ENCODE assay signal across 29 cellular contexts in genomic region chr5:89981871-89982773, GRCh38.
A peak's percentile ranks its signal among the peaks of the same experiment; 100 is the strongest.
DNase-seq lines count a peak whose midpoint lies in the region; ATAC-seq, FAIRE-seq and TF ChIP-seq lines count a peak whose summit lies in the region.
"Had no signal": no experiment of that assay in that cellular context is flagged by ENCODE, and none has a peak within 500 bp of the region (broad histone marks: within the 10 kb centered on the region; RNA-seq: fewer than 3 reads in every experiment).

No MANE protein-coding gene starts in this region.

- no TSS peak for BruUV-seq in Panc1 (replicated peaks; lab: Mats Ljungman, UMichigan)

- no peak for TF ChIP-seq CTCF in AG10803 (conservative IDR thresholded peaks at IDR 0.05; ENCODE audit: low read length)
- TF ChIP-seq CTCF in Panc1 (IDR thresholded peaks at IDR 0.05): no peak
- TF ChIP-seq CTCF in fibroblast of villous mesenchyme (IDR thresholded peaks at IDR 0.05; ENCODE audit: insufficient read depth, low read depth, low read length): no peak

- ATAC-seq in Panc1: no peak
- ATAC-seq: heart right ventricle; stimulated activated naive CD8-positive, alpha-beta T cell treated with anti-CD3 and anti-CD28 coated beads, Interleukin-15, amount 100 ng/mL, for 72 hours; T-cell had no signal

- intact Hi-C loops in Panc1 (cut with micrococcal nuclease; ENCODE audit: unreplicated experiment): no loop called here
- intact Hi-C loops in activated CD4-positive, alpha-beta T cell treated with anti-CD3 and anti-CD28 coated beads, Interleukin-2, amount 10 ng/mL, durations not matched to agents 24 days and 14 days (cut with micrococcal nuclease): no loop called here

- POLR2A ChIA-PET in Panc1 (lab: Charles Lee): no interaction called here

- no peak overlapping the region for H3K4me3 ChIP-seq in AG10803 (ENCODE audit: low read length)
- H3K4me3 ChIP-seq in Panc1 (ENCODE audit: low read depth in 2 of 2, low read length in 2 of 2): no peak overlapping the region
- no peak overlapping the region for H3K4me3 ChIP-seq in fibroblast of villous mesenchyme (ENCODE audit: low read depth, low read length)
- H3K4me3 ChIP-seq: BLaER1, colonic mucosa, heart right ventricle, right atrium auricular region, vagina had no signal

- DNase-seq in AG10803 (ENCODE audit: low read depth) (peak; percentile 65), GM12892 (ENCODE audit: insufficient read length) (no peak), Panc1 (ENCODE audit: low read depth, low spot score) (peak; percentile 7), fibroblast of villous mesenchyme (ENCODE audit: low read depth) (peak; percentile 55), kidney glomerular epithelial cell (lab: John Stamatoyannopoulos, UW) (no peak), HTR-8/SVneo (ENCODE audit: insufficient read length, low spot score) (no peak)
- no peak for DNase-seq in activated CD4-positive, alpha-beta T cell treated with anti-CD3 and anti-CD28 coated beads, Interleukin-2, amount 10 ng/mL, durations not matched to agents 24 days and 14 days
- DNase-seq in stimulated activated CD4-positive, alpha-beta T cell treated with anti-CD3 and anti-CD28 coated beads, Interleukin-15, amount 100 ng/mL, for 24 hours: no peak
- DNase-seq: ACHN; activated CD4-positive, alpha-beta T cell treated with anti-CD3 and anti-CD28 coated beads for 48 hours; aorta; colonic mucosa; DMS79; effector CD8-positive, alpha-beta T cell; foreskin melanocyte; GOT3; heart right ventricle; midbrain; naive B cell; NCI-H524; posterior cingulate gyrus; stimulated activated CD4-positive, alpha-beta T cell treated with anti-CD3 and anti-CD28 coated beads, Interleukin-2, amount 100 ng/mL, for 48 hours; stimulated activated naive CD8-positive, alpha-beta T cell treated with anti-CD3 and anti-CD28 coated beads, Interleukin-15, amount 100 ng/mL, for 72 hours; T-cell had no signal

- no peaks in the 10 kb centered on the region for H3K4me1 ChIP-seq in Panc1 (ENCODE audit: control insufficient read depth, insufficient read depth, low read length)
- H3K4me1 ChIP-seq: BLaER1, colonic mucosa, right atrium auricular region, vagina had no signal

- H3K27me3 Mint-ChIP-seq in activated CD4-positive, alpha-beta T cell treated with anti-CD3 and anti-CD28 coated beads, Interleukin-2, amount 10 ng/mL, durations not matched to agents 24 days and 14 days: no peaks in the 10 kb centered on the region
- H3K27me3 Mint-ChIP-seq: activated naive CD8-positive, alpha-beta T cell; naive B cell; stimulated activated naive CD8-positive, alpha-beta T cell treated with anti-CD3 and anti-CD28 coated beads, Interleukin-15, amount 100 ng/mL, for 72 hours; T-cell had no signal

- in situ Hi-C loops in Panc1 (cut with HindIII; ENCODE audit: low pct_unique_long_range_greater_than_20kb, low sequenced_read_pairs): no loop called here

- peak; percentile 5 for FAIRE-seq in GM12892 (lab: Jason Lieb, UNC)
- FAIRE-seq in HTR-8/SVneo (lab: Jason Lieb, UNC): no peak
- FAIRE-seq: G401.6 had no signal

- no peaks in the 10 kb centered on the region for H3K36me3 ChIP-seq in Panc1 (ENCODE audit: control insufficient read depth, insufficient read depth, low read length)
- H3K36me3 ChIP-seq: BLaER1, colonic mucosa, heart right ventricle, right atrium auricular region, vagina had no signal

- no peak for TF ChIP-seq POLR2A in GM12892 (IDR thresholded peaks at IDR 0.05; ENCODE audit: low read depth, low read length)

- CTCF ChIA-PET in Panc1 (lab: Charles Lee): no interaction called here

- H3K9me3 ChIP-seq in Panc1 (ENCODE audit: control insufficient read depth, insufficient read depth, low read depth, low read length): peaks cover 2% of the 10 kb centered on the region; the same call in 1 of the 2 replicates
- H3K9me3 ChIP-seq: BLaER1, colonic mucosa, right atrium auricular region, vagina had no signal

- no peak overlapping the region for H3K27ac Mint-ChIP-seq in activated CD4-positive, alpha-beta T cell treated with anti-CD3 and anti-CD28 coated beads, Interleukin-2, amount 10 ng/mL, durations not matched to agents 24 days and 14 days
- H3K27ac Mint-ChIP-seq: activated naive CD8-positive, alpha-beta T cell; naive B cell; stimulated activated naive CD8-positive, alpha-beta T cell treated with anti-CD3 and anti-CD28 coated beads, Interleukin-15, amount 100 ng/mL, for 72 hours; T-cell had no signal

- H3K9me3 Mint-ChIP-seq in activated CD4-positive, alpha-beta T cell treated with anti-CD3 and anti-CD28 coated beads, Interleukin-2, amount 10 ng/mL, durations not matched to agents 24 days and 14 days: no peaks in the 10 kb centered on the region
- H3K9me3 Mint-ChIP-seq: stimulated activated naive CD8-positive, alpha-beta T cell treated with anti-CD3 and anti-CD28 coated beads, Interleukin-15, amount 100 ng/mL, for 72 hours had no signal

- no peak overlapping the region for H3K4me3 Mint-ChIP-seq in activated CD4-positive, alpha-beta T cell treated with anti-CD3 and anti-CD28 coated beads, Interleukin-2, amount 10 ng/mL, durations not matched to agents 24 days and 14 days
- H3K4me3 Mint-ChIP-seq: activated naive CD8-positive, alpha-beta T cell; naive B cell; stimulated activated naive CD8-positive, alpha-beta T cell treated with anti-CD3 and anti-CD28 coated beads, Interleukin-15, amount 100 ng/mL, for 72 hours; T-cell had no signal

- H3K27ac ChIP-seq in Panc1 (ENCODE audit: low read length): no peak overlapping the region
- H3K27ac ChIP-seq: BLaER1, colonic mucosa, right atrium auricular region, vagina had no signal

- no peaks in the 10 kb centered on the region for H3K27me3 ChIP-seq in Panc1 (ENCODE audit: control insufficient read depth, insufficient read depth, low read length)
- H3K27me3 ChIP-seq: BLaER1, colonic mucosa, heart right ventricle, right atrium auricular region, vagina had no signal

- H3K36me3 Mint-ChIP-seq in activated CD4-positive, alpha-beta T cell treated with anti-CD3 and anti-CD28 coated beads, Interleukin-2, amount 10 ng/mL, durations not matched to agents 24 days and 14 days (ENCODE audit: low read depth): no peaks in the 10 kb centered on the region
- H3K36me3 Mint-ChIP-seq: activated naive CD8-positive, alpha-beta T cell; T-cell had no signal

- no peaks in the 10 kb centered on the region for H3K4me1 Mint-ChIP-seq in activated CD4-positive, alpha-beta T cell treated with anti-CD3 and anti-CD28 coated beads, Interleukin-2, amount 10 ng/mL, durations not matched to agents 24 days and 14 days
- H3K4me1 Mint-ChIP-seq: stimulated activated naive CD8-positive, alpha-beta T cell treated with anti-CD3 and anti-CD28 coated beads, Interleukin-15, amount 100 ng/mL, for 72 hours; T-cell had no signal

Comparison
In these comparisons a context has a peak if more than half of its experiments do, and no peak if none do; other contexts are left out.
1. DNase-seq: peak in AG10803 (single experiment), Panc1 (single experiment) and fibroblast of villous mesenchyme (single experiment); none in GM12892 (single experiment), activated CD4-positive, alpha-beta T cell treated with anti-CD3 and anti-CD28 coated beads, Interleukin-2, amount 10 ng/mL, durations not matched to agents 24 days and 14 days (single experiment), kidney glomerular epithelial cell (single experiment), stimulated activated CD4-positive, alpha-beta T cell treated with anti-CD3 and anti-CD28 coated beads, Interleukin-15, amount 100 ng/mL, for 24 hours (single experiment) and HTR-8/SVneo (single experiment).